Comparison of ENCODE assay signal across 8 cellular contexts in the genomic region with DNA sequence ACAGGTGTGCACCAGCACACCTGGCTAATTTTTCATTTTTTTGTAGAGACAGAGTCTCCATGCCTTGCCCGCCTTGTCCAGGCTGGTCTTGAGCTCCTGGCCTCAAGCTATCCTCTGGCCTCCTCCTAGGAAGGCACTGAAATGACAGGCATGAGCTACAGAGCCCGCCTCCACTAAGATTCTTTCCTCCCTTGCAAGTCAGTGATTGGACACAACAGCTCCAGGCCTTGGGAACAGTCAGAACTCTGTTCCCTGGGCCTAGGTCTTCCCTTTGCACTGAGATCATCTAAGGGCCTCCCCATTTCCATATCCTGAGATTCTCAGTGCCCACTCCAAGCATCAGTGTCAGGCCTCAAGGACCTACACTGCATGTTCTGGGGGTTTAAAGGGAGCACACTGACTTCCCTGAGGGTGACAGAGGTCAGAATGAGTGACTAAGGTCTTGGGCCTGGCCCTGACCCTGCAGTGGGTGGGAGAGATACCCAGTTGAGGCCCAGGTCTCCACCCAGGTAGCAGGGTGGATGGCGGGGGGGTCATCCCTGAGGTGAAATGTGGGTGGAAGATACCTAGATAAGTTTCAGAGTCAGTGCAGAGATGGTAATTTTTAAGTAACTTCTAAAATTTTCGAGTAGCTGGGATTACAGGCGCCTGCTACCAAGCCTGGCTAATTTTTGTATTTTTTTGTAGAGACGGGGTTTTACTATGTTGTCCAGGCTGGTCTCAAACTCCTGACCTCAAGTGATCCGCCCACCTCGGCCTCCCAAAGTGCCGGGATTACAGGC. TPM values are rescaled to one million over a fixed set of nuclear protein-coding genes. Genes with fewer than 3 reads are reported as not detected.
DNase-seq lines count a peak whose midpoint lies in the region; ATAC-seq, FAIRE-seq and TF ChIP-seq lines count a peak whose summit lies in the region.

No MANE protein-coding gene starts in this region.

- DNase-seq in GM12891 (ENCODE audit: insufficient read length, low spot score) (no peak), OCI-LY7 (ENCODE audit: low spot score) (no peak), endothelial cell (ENCODE audit: low spot score) (peak; percentile 33), gastrocnemius medialis (no peak), Peyer's patch (no peak), NCI-H774 (lab: John Stamatoyannopoulos, UW) (no peak), left lobe of liver (ENCODE audit: low spot score) (no peak), nucleus accumbens (lab: John Stamatoyannopoulos, UW) (no peak)

- H3K27me3 ChIP-seq in gastrocnemius medialis: no peaks in the 10 kb centered on the region
- H3K27me3 ChIP-seq in Peyer's patch: no peaks in the 10 kb centered on the region

- peaks cover 9% of the 10 kb centered on the region for H3K36me3 Mint-ChIP-seq in endothelial cell (ENCODE audit: low read depth, unreplicated experiment)

- TF ChIP-seq POLR2A in GM12891 (IDR thresholded peaks at IDR 0.05; ENCODE audit: low read depth, low read length) (no peak), gastrocnemius medialis (IDR thresholded peaks at IDR 0.05) (no peak), Peyer's patch (IDR thresholded peaks at IDR 0.05) (no peak)

- H2AFZ ChIP-seq in OCI-LY7 (ENCODE audit: low read length): no peak overlapping the region

- H3K27ac Mint-ChIP-seq in endothelial cell (ENCODE audit: unreplicated experiment): peak overlapping the region; percentile 76

- H3K9me3 Mint-ChIP-seq in endothelial cell (ENCODE audit: unreplicated experiment): no peaks in the 10 kb centered on the region

- H3K4me1 ChIP-seq in OCI-LY7 (ENCODE audit: insufficient read depth, low read length, poor library complexity, severe bottlenecking): peaks cover 44% of the 10 kb centered on the region
- H3K4me1 ChIP-seq in gastrocnemius medialis: peaks cover 15 to 27% of the 10 kb centered on the region in 2 donors
- peaks cover 0 to 22% (median 7%) of the 10 kb centered on the region in 4 donors for H3K4me1 ChIP-seq in Peyer's patch

- no peak for TF ChIP-seq CTCF in OCI-LY7 (conservative IDR thresholded peaks at IDR 0.05; ENCODE audit: low read length)
- TF ChIP-seq CTCF in endothelial cell (IDR thresholded peaks at IDR 0.05; ENCODE audit: unreplicated experiment): no peak
- no peak for TF ChIP-seq CTCF in gastrocnemius medialis (IDR thresholded peaks at IDR 0.05 in 4 of 5, conservative IDR thresholded peaks at IDR 0.05 in 1 of 5)
- no peak for TF ChIP-seq CTCF in Peyer's patch (IDR thresholded peaks at IDR 0.05)

- no peaks in the 10 kb centered on the region for H4K20me1 ChIP-seq in OCI-LY7 (ENCODE audit: insufficient read depth, low read length)

- H3K4me2 ChIP-seq in OCI-LY7 (ENCODE audit: low read length): peak overlapping the region; percentile 67; the same call in 1 of the 2 replicates

- H3K27ac ChIP-seq in OCI-LY7 (ENCODE audit: low read depth, low read length, poor library complexity, severe bottlenecking) (peak overlapping the region; percentile 58), gastrocnemius medialis (peak overlapping the region; percentile 89 to 98 (median 98)), Peyer's patch (peak overlapping the region in 1 of 4 donors; percentile 93)

- H3K4me1 Mint-ChIP-seq in endothelial cell (ENCODE audit: unreplicated experiment): peaks cover 38% of the 10 kb centered on the region

- no peaks in the 10 kb centered on the region for H3K79me2 ChIP-seq in OCI-LY7 (ENCODE audit: insufficient read depth, low read depth, low read length)

- intact Hi-C loops in OCI-LY7 (cut with micrococcal nuclease; ENCODE audit: unreplicated experiment) (no loop called here), gastrocnemius medialis (cut with DNase I; ENCODE audit: low total_unique reads) (no loop called here)

- POLR2A ChIA-PET in OCI-LY7 (lab: Charles Lee): interaction anchor here (2.0 kb wide), 1 partner anchor 38 kb away, joined by 6 read pairs; no protein-coding TSS in a partner anchor

- H3K27me3 Mint-ChIP-seq in endothelial cell (ENCODE audit: unreplicated experiment): peaks cover 21% of the 10 kb centered on the region

- peaks cover 3% of the 10 kb centered on the region; the same call in 1 of the 2 replicates for H3K9me3 ChIP-seq in OCI-LY7 (ENCODE audit: low read length)
- H3K9me3 ChIP-seq in gastrocnemius medialis: no peaks in the 10 kb centered on the region
- no peaks in the 10 kb centered on the region for H3K9me3 ChIP-seq in Peyer's patch

- ATAC-seq in gastrocnemius medialis (no peak), left lobe of liver (no peak)

- in situ Hi-C loops in gastrocnemius medialis (cut with MboI; ENCODE audit: low sequenced_read_pairs in 4 of 4): loop anchor here in 1 of 4 donors (5.0 kb wide), 1 partner anchor 36 kb away; no protein-coding TSS in a partner anchor

- peak; percentile 65 for FAIRE-seq in GM12891 (lab: Jason Lieb, UNC)

- CTCF ChIA-PET in OCI-LY7 (lab: Charles Lee; ENCODE audit: unreplicated experiment): interaction anchor here (0.5 kb wide), 1 partner anchor 36 kb away, joined by 3 read pairs; no protein-coding TSS in a partner anchor

- peak overlapping the region; percentile 90 for H3K4me3 Mint-ChIP-seq in endothelial cell (ENCODE audit: unreplicated experiment)

- H3K36me3 ChIP-seq in OCI-LY7 (ENCODE audit: insufficient read depth, low read length) (no peaks in the 10 kb centered on the region), gastrocnemius medialis (no peaks in the 10 kb centered on the region), Peyer's patch (no peaks in the 10 kb centered on the region)

- no TSS peak for BruUV-seq in OCI-LY7 (replicated peaks; lab: Mats Ljungman, UMichigan)

- H3K9me2 ChIP-seq in OCI-LY7 (ENCODE audit: insufficient read depth, low read length): no peaks in the 10 kb centered on the region

- H3K4me3 ChIP-seq in OCI-LY7 (ENCODE audit: low read depth, low read length, poor library complexity, severe bottlenecking): no peak overlapping the region
- no peak overlapping the region for H3K4me3 ChIP-seq in gastrocnemius medialis
- H3K4me3 ChIP-seq in Peyer's patch: no peak overlapping the region

TF ChIP-seq in GM12891, 5 proteins besides CTCF, POLR2A, EP300 and RAD21:
- TF ChIP-seq POLR2AphosphoS5 (IDR thresholded peaks at IDR 0.05; ENCODE audit: low read depth, low read length): no peak

RNA-seq across cellular contexts. Expression of a gene that starts 17.3 kb away (rescaled TPM):
- 37.4 TPM for polyA plus RNA-seq in GM12891 (2012; ENCODE audit: low read depth, missing spikeins)
- total RNA-seq in OCI-LY7 (2014; rRNA removed; shearing (Covaris generic)): 125 and 126 TPM in 2 replicates
- total RNA-seq in OCI-LY7 (2022): 46.2 and 59.4 TPM in 2 replicates
- 62.8 TPM for total RNA-seq in endothelial cell (ENCODE audit: unreplicated experiment)
- 100 to 1,000 TPM in 2 of 4 donors, 10 to 100 TPM in 2; 92.1 to 185 (median 103) TPM for total RNA-seq in gastrocnemius medialis
- total RNA-seq in Peyer's patch: 10 to 100 TPM; 39.9 to 69.3 (median 52.5) TPM
- 25.8 TPM for total RNA-seq in left lobe of liver

RNA-seq across cellular contexts. Expression of a gene that starts 26.7 kb away (rescaled TPM):
- 6.5 TPM for polyA plus RNA-seq in GM12891 (2012; ENCODE audit: low read depth, missing spikeins)
- total RNA-seq in OCI-LY7 (2014; rRNA removed; shearing (Covaris generic)): 1.2 and 2.3 TPM in 2 replicates
- 2.1 and 2.4 TPM in 2 replicates for total RNA-seq in OCI-LY7 (2022)
- 64.2 TPM for total RNA-seq in endothelial cell (ENCODE audit: unreplicated experiment)
- 1 to 10 TPM in 2 of 4 donors, under 1 TPM in 1, not detected in 1; 0.17 to 1.8 (median 1.6) TPM for total RNA-seq in gastrocnemius medialis
- 10 to 100 TPM in 2 of 4 donors, 1 to 10 TPM in 1, under 1 TPM in 1; 0.85 to 56.1 (median 9.6) TPM for total RNA-seq in Peyer's patch
- total RNA-seq in left lobe of liver: 0.35 TPM

RNA-seq across cellular contexts. Expression of a gene that starts 34.6 kb away (rescaled TPM):
- polyA plus RNA-seq in GM12891 (2012; ENCODE audit: low read depth, missing spikeins): 2.7 TPM
- 16.3 and 28.0 TPM in 2 replicates for total RNA-seq in OCI-LY7 (2014; rRNA removed; shearing (Covaris generic))
- total RNA-seq in OCI-LY7 (2022): 8.8 and 10.8 TPM in 2 replicates
- 4.4 TPM for total RNA-seq in endothelial cell (ENCODE audit: unreplicated experiment)
- 1 to 10 TPM; 5.1 to 8.3 (median 5.8) TPM for total RNA-seq in gastrocnemius medialis
- 10 to 100 TPM in 1 of 4 donors, 1 to 10 TPM in 2, under 1 TPM in 1; 0.88 to 10.7 (median 2.5) TPM for total RNA-seq in Peyer's patch
- 2.2 TPM for total RNA-seq in left lobe of liver

RNA-seq across cellular contexts. Expression of a gene that starts 36.2 kb away (rescaled TPM):
- 10.9 TPM for polyA plus RNA-seq in GM12891 (2012; ENCODE audit: low read depth, missing spikeins)
- 5.3 and 7.8 TPM in 2 replicates for total RNA-seq in OCI-LY7 (2014; rRNA removed; shearing (Covaris generic))
- total RNA-seq in OCI-LY7 (2022) (15.5 and 17.4 TPM in 2 replicates), endothelial cell (ENCODE audit: unreplicated experiment) (13.2 TPM), gastrocnemius medialis (1 to 10 TPM; 1.1 to 6.9 (median 1.5) TPM), Peyer's patch (10 to 100 TPM; 16.5 to 53.9 (median 36.2) TPM), left lobe of liver (8.0 TPM)

RNA-seq across cellular contexts. Expression of a gene that starts 55.8 kb away (rescaled TPM):
- polyA plus RNA-seq in GM12891 (2012; ENCODE audit: low read depth, missing spikeins): 5.6 TPM
- 1.5 and 8.6 TPM in 2 replicates for total RNA-seq in OCI-LY7 (2014; rRNA removed; shearing (Covaris generic))
- total RNA-seq in OCI-LY7 (2022) (7.6 and 9.1 TPM in 2 replicates), endothelial cell (ENCODE audit: unreplicated experiment) (25.3 TPM), gastrocnemius medialis (100 to 1,000 TPM in 2 of 4 donors, 10 to 100 TPM in 2; 51.8 to 140 (median 101) TPM), Peyer's patch (10 to 100 TPM in 1 of 4 donors, 1 to 10 TPM in 2, under 1 TPM in 1; 0.53 to 42.1 (median 4.3) TPM), left lobe of liver (3.0 TPM)
